In genomic region chr17:9116311-9116820, GRCh38 we compare ENCODE assay signal across 12 cellular contexts.
A peak's percentile ranks its signal among the peaks of the same experiment; 100 is the strongest.
DNase-seq lines count a peak whose midpoint lies in the region; ATAC-seq, FAIRE-seq and TF ChIP-seq lines count a peak whose summit lies in the region.
"Had no signal": no experiment of that assay in that cellular context is flagged by ENCODE, and none has a peak within 500 bp of the region (broad histone marks: within the 10 kb centered on the region; RNA-seq: fewer than 3 reads in every experiment).

No MANE protein-coding gene starts in this region.

- H3K27ac Mint-ChIP-seq in activated CD4-positive, alpha-beta T cell treated with anti-CD3 and anti-CD28 coated beads, Interleukin-2, amount 10 ng/mL, durations not matched to agents 7 days and 5 days = no peak overlapping the region
- H3K27ac Mint-ChIP-seq in astrocyte (ENCODE audit: unreplicated experiment) = peak overlapping the region; percentile 93

- TF ChIP-seq POLR2A in tibial nerve (IDR thresholded peaks at IDR 0.05) = no peak

- POLR2A ChIA-PET in activated CD4-positive, alpha-beta T cell treated with anti-CD3 and anti-CD28 coated beads, Interleukin-2, amount 10 ng/mL, durations not matched to agents 7 days and 5 days (lab: Charles Lee) = no interaction called here

- TF ChIP-seq CTCF in astrocyte (IDR thresholded peaks at IDR 0.05; ENCODE audit: insufficient read depth, low read depth, low read length) (no peak), tibial nerve (IDR thresholded peaks at IDR 0.05) (no peak)

- H3K4me2 ChIP-seq in astrocyte (ENCODE audit: low read length) = no peak overlapping the region

- no peaks in the 10 kb centered on the region for H3K36me3 Mint-ChIP-seq in activated CD4-positive, alpha-beta T cell treated with anti-CD3 and anti-CD28 coated beads, Interleukin-2, amount 10 ng/mL, durations not matched to agents 7 days and 5 days (ENCODE audit: low read depth)
- no peaks in the 10 kb centered on the region for H3K36me3 Mint-ChIP-seq in astrocyte (ENCODE audit: low read depth, unreplicated experiment)

- no peak for FAIRE-seq in astrocyte (lab: Jason Lieb, UNC)
- FAIRE-seq: A204.1 had no signal

- H3K27me3 Mint-ChIP-seq in activated CD4-positive, alpha-beta T cell treated with anti-CD3 and anti-CD28 coated beads, Interleukin-2, amount 10 ng/mL, durations not matched to agents 7 days and 5 days = no peaks in the 10 kb centered on the region
- peaks cover 11% of the 10 kb centered on the region for H3K27me3 Mint-ChIP-seq in astrocyte (ENCODE audit: low read depth, unreplicated experiment)

- 66 to 70% methylated on average over 10 to 11 of the region's 11 CpGs for WGBS in tibial nerve, 2 donors

- no peak overlapping the region for H2AFZ ChIP-seq in astrocyte (ENCODE audit: low read depth, low read length)

- TF ChIP-seq EP300 in tibial nerve (IDR thresholded peaks at IDR 0.05) = no peak

- no peaks in the 10 kb centered on the region for H4K20me1 ChIP-seq in astrocyte (ENCODE audit: insufficient read depth, low read length)

- H3K27me3 ChIP-seq in astrocyte (ENCODE audit: insufficient read depth, low read length) = no peaks in the 10 kb centered on the region
- H3K27me3 ChIP-seq in tibial nerve = no peaks in the 10 kb centered on the region

- H3K9me3 ChIP-seq in astrocyte (ENCODE audit: insufficient read depth, low read depth, low read length) (no peaks in the 10 kb centered on the region), tibial nerve (peaks cover 0 to 14% (median 0%) of the 10 kb centered on the region in 4 donors)

- no peak overlapping the region for H3K9ac ChIP-seq in astrocyte (ENCODE audit: low read length)

- H3K4me1 ChIP-seq in astrocyte (ENCODE audit: insufficient read depth, low read length) (peaks cover 8% of the 10 kb centered on the region), tibial nerve (peaks cover 0 to 21% (median 0%) of the 10 kb centered on the region in 4 donors)

- peaks cover 2% of the 10 kb centered on the region for H3K9me3 Mint-ChIP-seq in activated CD4-positive, alpha-beta T cell treated with anti-CD3 and anti-CD28 coated beads, Interleukin-2, amount 10 ng/mL, durations not matched to agents 7 days and 5 days
- H3K9me3 Mint-ChIP-seq in astrocyte (ENCODE audit: unreplicated experiment) = peaks cover 2% of the 10 kb centered on the region

- CTCF ChIA-PET in activated CD4-positive, alpha-beta T cell treated with anti-CD3 and anti-CD28 coated beads, Interleukin-2, amount 10 ng/mL, durations not matched to agents 7 days and 5 days (lab: Charles Lee) = interaction anchor here (1.0 kb wide), 1 partner anchor 430 kb away, joined by 3 read pairs; no protein-coding TSS in a partner anchor

- no peak overlapping the region for H3K4me3 ChIP-seq in astrocyte (ENCODE audit: insufficient read depth, low read depth, low read length)
- H3K4me3 ChIP-seq in tibial nerve = no peak overlapping the region

- H3K27ac ChIP-seq in astrocyte (ENCODE audit: low read depth, low read length) (no peak overlapping the region), tibial nerve (peak overlapping the region in 3 of 4 donors; percentile 48 to 83 (median 74))

- no peak for ATAC-seq in HG02852 (IDR thresholded peaks at IDR 0.05; ENCODE audit: unreplicated experiment)
- ATAC-seq: PC-3 had no signal

- no peak for DNase-seq in activated CD4-positive, alpha-beta T cell treated with anti-CD3 and anti-CD28 coated beads, Interleukin-2, amount 10 ng/mL, durations not matched to agents 7 days and 5 days
- DNase-seq in activated CD4-positive, alpha-beta T cell treated with anti-CD3 and anti-CD28 coated beads, Interleukin-2, amount 50 U/mL, for 1 hour = no peak
- DNase-seq in astrocyte (ENCODE audit: low read depth) = no peak
- DNase-seq in mesenteric fat pad (ENCODE audit: low spot score) = peak; percentile 39
- no peak for DNase-seq in tibial nerve (ENCODE audit: low spot score in 2 of 2)
- no peak for DNase-seq in NCI-H2171 (lab: John Stamatoyannopoulos, UW)
- no peak for DNase-seq in globus pallidus (ENCODE audit: low spot score)
- DNase-seq: activated CD4-positive, CD25-positive, alpha-beta regulatory T cell treated with anti-CD3 and anti-CD28 coated beads, Interleukin-2, amount 50 U/mL, for 72 hours; NCI-H1092; PC-3 had no signal

- H3K4me1 Mint-ChIP-seq in activated CD4-positive, alpha-beta T cell treated with anti-CD3 and anti-CD28 coated beads, Interleukin-2, amount 10 ng/mL, durations not matched to agents 7 days and 5 days = peaks cover 7% of the 10 kb centered on the region
- no peaks in the 10 kb centered on the region for H3K4me1 Mint-ChIP-seq in astrocyte (ENCODE audit: low read depth, unreplicated experiment)

- H3K4me3 Mint-ChIP-seq in activated CD4-positive, alpha-beta T cell treated with anti-CD3 and anti-CD28 coated beads, Interleukin-2, amount 10 ng/mL, durations not matched to agents 7 days and 5 days = peak overlapping the region; percentile 34
- peak overlapping the region; percentile 41 for H3K4me3 Mint-ChIP-seq in astrocyte (ENCODE audit: unreplicated experiment)

- H3K79me2 ChIP-seq in astrocyte (ENCODE audit: insufficient read depth, low read length) = no peaks in the 10 kb centered on the region

- H3K36me3 ChIP-seq in astrocyte (ENCODE audit: insufficient read depth, low read length) (no peaks in the 10 kb centered on the region), tibial nerve (no peaks in the 10 kb centered on the region)
